8 cellular contexts compared by ENCODE assay signal in genomic region chrX:99887918-99888317, GRCh38.
"Had no signal": no experiment of that assay in that cellular context is flagged by ENCODE, and none has a peak within 500 bp of the region (broad histone marks: within the 10 kb centered on the region; RNA-seq: fewer than 3 reads in every experiment).

No MANE protein-coding gene starts in this region.

- DNase-seq: GDM1, GF-D8 had no signal

- FAIRE-seq: G401.6, GM12878, GM12891, GM12892, GM18507, GM19239 had no signal

- ATAC-seq: GM12878 had no signal

- H3K4me3 ChIP-seq: GM12878 had no signal
